In genomic region chr13:59750860-59751259, GRCh38 we compare ENCODE assay signal across 12 cellular contexts.
DNase-seq lines count a peak whose midpoint lies in the region; ATAC-seq and TF ChIP-seq lines count a peak whose summit lies in the region.
"Had no signal": no experiment of that assay in that cellular context is flagged by ENCODE, and none has a peak within 500 bp of the region (broad histone marks: within the 10 kb centered on the region; RNA-seq: fewer than 3 reads in every experiment).

No MANE protein-coding gene starts in this region.

- ATAC-seq in heart left ventricle (peak in 3 of 4 donors; percentile 33 to 39 (median 37)), HG03457 (IDR thresholded peaks at IDR 0.05; ENCODE audit: unreplicated experiment) (no peak), HG02610 (IDR thresholded peaks at IDR 0.05; ENCODE audit: unreplicated experiment) (no peak)

- H3K4me1 ChIP-seq in heart left ventricle: no peaks in the 10 kb centered on the region
- no peaks in the 10 kb centered on the region for H3K4me1 ChIP-seq in right atrium auricular region
- H3K4me1 ChIP-seq: BLaER1, upper lobe of left lung had no signal

- H3K27ac ChIP-seq in heart left ventricle (no peak overlapping the region), right atrium auricular region (no peak overlapping the region), coronary artery (no peak overlapping the region)
- H3K27ac ChIP-seq: BLaER1, upper lobe of left lung had no signal

- H3K36me3 ChIP-seq in heart left ventricle: no peaks in the 10 kb centered on the region
- no peaks in the 10 kb centered on the region for H3K36me3 ChIP-seq in right atrium auricular region
- H3K36me3 ChIP-seq in kidney epithelial cell (ENCODE audit: control insufficient read depth, insufficient read depth, low read length): no peaks in the 10 kb centered on the region
- H3K36me3 ChIP-seq: BLaER1, upper lobe of left lung had no signal

- H3K9me3 ChIP-seq in heart left ventricle: no peaks in the 10 kb centered on the region
- H3K9me3 ChIP-seq in right atrium auricular region: no peaks in the 10 kb centered on the region
- H3K9me3 ChIP-seq: BLaER1, upper lobe of left lung had no signal

- no peaks in the 10 kb centered on the region for H3K27me3 ChIP-seq in heart left ventricle
- H3K27me3 ChIP-seq in right atrium auricular region: no peaks in the 10 kb centered on the region
- no peaks in the 10 kb centered on the region for H3K27me3 ChIP-seq in kidney epithelial cell (ENCODE audit: control insufficient read depth, insufficient read depth, low read length)
- H3K27me3 ChIP-seq: BLaER1, upper lobe of left lung had no signal

- WGBS in heart left ventricle, 4 donors: 33 to 44% (median 38%) methylated on average over 7 of the region's 7 CpGs

- intact Hi-C loops in heart left ventricle (cut with DNase I): no loop called here

- DNase-seq in heart left ventricle: no peak
- DNase-seq in right atrium auricular region (ENCODE audit: low spot score): no peak
- DNase-seq in coronary artery (ENCODE audit: low spot score): no peak
- peak; percentile 28 for DNase-seq in kidney epithelial cell (ENCODE audit: low read depth)
- DNase-seq in HUDEP-2 (lab: John Stamatoyannopoulos, UW; ENCODE audit: unreplicated experiment in 76 of 76): no peak
- DNase-seq in NCI-H1092 (lab: John Stamatoyannopoulos, UW): no peak
- DNase-seq: activated effector memory CD4-positive, alpha-beta T cell treated with anti-CD3 and anti-CD28 coated beads, Interleukin-2, amount 50 U/mL, for 16 hours; naive B cell; upper lobe of left lung had no signal

- H3K4me3 ChIP-seq in heart left ventricle (peak overlapping the region in 2 of 12 donors; percentile 12 to 27), right atrium auricular region (no peak overlapping the region), coronary artery (peak overlapping the region; percentile 63), kidney epithelial cell (ENCODE audit: low read depth, low read length) (no peak overlapping the region)
- H3K4me3 ChIP-seq: BLaER1, upper lobe of left lung had no signal

- TF ChIP-seq POLR2A in heart left ventricle (IDR thresholded peaks at IDR 0.05): no peak

- no peak for TF ChIP-seq CTCF in heart left ventricle (IDR thresholded peaks at IDR 0.05)
- no peak for TF ChIP-seq CTCF in right atrium auricular region (IDR thresholded peaks at IDR 0.05)
- no peak for TF ChIP-seq CTCF in coronary artery (IDR thresholded peaks at IDR 0.05)
- peak; percentile 8 for TF ChIP-seq CTCF in kidney epithelial cell (IDR thresholded peaks at IDR 0.05; ENCODE audit: insufficient read depth, low read length, poor library complexity, severe bottlenecking)

Comparison
In these comparisons a context has a peak if more than half of its experiments do, and no peak if none do; other contexts are left out.
1. ATAC-seq: peak in heart left ventricle (3 of 4); none in HG03457 (single experiment) and HG02610 (single experiment).